ENCODE assay signal across 2 cellular contexts in genomic region chr1:42686418-42686817, GRCh38.
TF ChIP-seq lines count a peak whose summit lies in the region.

No MANE protein-coding gene starts in this region.

TF ChIP-seq in SK-N-SH, 30 proteins besides CTCF, POLR2A, EP300 and RAD21:
- TF ChIP-seq ZBTB33 (IDR thresholded peaks at IDR 0.05; ENCODE audit: borderline replicate concordance, low read depth), result no peak
- no peak for TF ChIP-seq TCF12 (IDR thresholded peaks at IDR 0.05)
- no peak for TF ChIP-seq TAF1 (IDR thresholded peaks at IDR 0.05; ENCODE audit: borderline replicate concordance, low read depth, low read length)
- no peak for TF ChIP-seq YY1 (IDR thresholded peaks at IDR 0.05; ENCODE audit: low read depth)
- TF ChIP-seq GABPA (IDR thresholded peaks at IDR 0.05; ENCODE audit: low read depth), result no peak
- TF ChIP-seq GATA2 (CRISPR knock-in tag; IDR thresholded peaks at IDR 0.05), result no peak
- no peak for TF ChIP-seq PBX3 (IDR thresholded peaks at IDR 0.05)
- no peak for TF ChIP-seq JUND (IDR thresholded peaks at IDR 0.05)

TF ChIP-seq in SK-N-SH treated with all-trans-retinoic acid at 6 μM for 48 hours, 23 proteins besides CTCF, POLR2A, EP300 and RAD21 (continued from another document):
- TF ChIP-seq POU6F1 (CRISPR knock-in tag; IDR thresholded peaks at IDR 0.05; ENCODE audit: borderline replicate concordance, low read depth), result no peak
- TF ChIP-seq PPARA (CRISPR knock-in tag; IDR thresholded peaks at IDR 0.05; ENCODE audit: borderline replicate concordance), result no peak
- no peak for TF ChIP-seq CSDC2 (CRISPR knock-in tag; IDR thresholded peaks at IDR 0.05)
- TF ChIP-seq TOX (CRISPR knock-in tag; IDR thresholded peaks at IDR 0.05; ENCODE audit: borderline replicate concordance), result no peak
- no peak for TF ChIP-seq ESRRG (CRISPR knock-in tag; IDR thresholded peaks at IDR 0.05)
- TF ChIP-seq OSR1 (CRISPR knock-in tag; IDR thresholded peaks at IDR 0.05), result no peak
